In genomic region chr18:23981369-23981768, GRCh38 we compare ENCODE assay signal across 9 cellular contexts. TPM values are rescaled to one million over a fixed set of nuclear protein-coding genes. Genes with fewer than 3 reads are reported as not detected.
DNase-seq lines count a peak whose midpoint lies in the region; ATAC-seq and TF ChIP-seq lines count a peak whose summit lies in the region.
"Had no signal": no experiment of that assay in that cellular context is flagged by ENCODE, and none has a peak within 500 bp of the region (broad histone marks: within the 10 kb centered on the region; RNA-seq: fewer than 3 reads in every experiment).

No MANE protein-coding gene starts in this region.

- H3K4me3 Mint-ChIP-seq in CD4-positive, CD25-positive, alpha-beta regulatory T cell, result peak overlapping the region in 3 of 4 donors; percentile 8 to 35 (median 15)

- no peaks in the 10 kb centered on the region for H3K27me3 Mint-ChIP-seq in CD4-positive, CD25-positive, alpha-beta regulatory T cell

- H3K36me3 ChIP-seq in CD4-positive, CD25-positive, alpha-beta regulatory T cell (ENCODE audit: control insufficient read depth, insufficient read depth, low read length), result no peaks in the 10 kb centered on the region
- H3K36me3 ChIP-seq in adipocyte (ENCODE audit: control insufficient read depth, insufficient read depth, low read length, severe bottlenecking), result no peaks in the 10 kb centered on the region
- no peaks in the 10 kb centered on the region for H3K36me3 ChIP-seq in gastrocnemius medialis

- TF ChIP-seq POLR2A in gastrocnemius medialis (IDR thresholded peaks at IDR 0.05), result no peak

- peak overlapping the region; percentile 61 for H3K4me3 ChIP-seq in CD4-positive, CD25-positive, alpha-beta regulatory T cell (ENCODE audit: low read depth, low read length)
- peak overlapping the region; percentile 59 for H3K4me3 ChIP-seq in adipocyte (ENCODE audit: low read length)
- no peak overlapping the region for H3K4me3 ChIP-seq in gastrocnemius medialis

- no peak for DNase-seq in CD4-positive, CD25-positive, alpha-beta regulatory T cell
- DNase-seq in adipocyte (ENCODE audit: low read depth), result no peak
- DNase-seq in HK-2 (ENCODE audit: unreplicated experiment), result no peak
- DNase-seq in gastrocnemius medialis, result no peak
- DNase-seq in SIG-M5 treated with dmso at 0.1 percent for 504 hours (lab: John Stamatoyannopoulos, UW; ENCODE audit: unreplicated experiment), result no peak
- no peak for DNase-seq in GOT3 (lab: John Stamatoyannopoulos, UW)
- DNase-seq: activated CD4-positive, alpha-beta T cell treated with anti-CD3 and anti-CD28 coated beads, Interleukin-2, amount 50 U/mL, for 4 hours had no signal

- H3K36me3 Mint-ChIP-seq in CD4-positive, CD25-positive, alpha-beta regulatory T cell, result peaks cover 11% of the 10 kb centered on the region

- H3K27ac ChIP-seq in CD4-positive, CD25-positive, alpha-beta regulatory T cell (ENCODE audit: insufficient read depth, low read length, poor library complexity, severe bottlenecking), result no peak overlapping the region
- no peak overlapping the region for H3K27ac ChIP-seq in gastrocnemius medialis

- no peak overlapping the region for H3K9ac ChIP-seq in adipocyte (ENCODE audit: low read length)

- in situ Hi-C loops in gastrocnemius medialis (cut with MboI; ENCODE audit: low sequenced_read_pairs in 4 of 4), result no loop called here

- peak overlapping the region in 2 of 3 donors; percentile 90 to 91 for H3K27ac Mint-ChIP-seq in CD4-positive, CD25-positive, alpha-beta regulatory T cell

- peaks cover 26 to 58% (median 40%) of the 10 kb centered on the region in 4 donors for H3K4me1 Mint-ChIP-seq in CD4-positive, CD25-positive, alpha-beta regulatory T cell

- H3K4me1 ChIP-seq in CD4-positive, CD25-positive, alpha-beta regulatory T cell (ENCODE audit: control insufficient read depth, insufficient read depth, low read length, poor library complexity, severe bottlenecking), result peaks cover 27% of the 10 kb centered on the region
- peaks cover 26% of the 10 kb centered on the region for H3K4me1 ChIP-seq in adipocyte (ENCODE audit: control insufficient read depth, insufficient read depth, low read length)
- H3K4me1 ChIP-seq in gastrocnemius medialis, result no peaks in the 10 kb centered on the region

- H3K9me3 Mint-ChIP-seq in CD4-positive, CD25-positive, alpha-beta regulatory T cell, result peaks cover 0 to 4% (median 0%) of the 10 kb centered on the region in 7 donors

- H3K9me3 ChIP-seq in CD4-positive, CD25-positive, alpha-beta regulatory T cell (ENCODE audit: control insufficient read depth in 2 of 2, low read length in 2 of 2), result no peaks in the 10 kb centered on the region
- no peaks in the 10 kb centered on the region for H3K9me3 ChIP-seq in adipocyte (ENCODE audit: control insufficient read depth, low read length)
- no peaks in the 10 kb centered on the region for H3K9me3 ChIP-seq in gastrocnemius medialis

- ATAC-seq in CD4-positive, CD25-positive, alpha-beta regulatory T cell (ENCODE audit: low read depth in 2 of 2), result peak; percentile 53 to 61
- ATAC-seq in GM19395 (IDR thresholded peaks at IDR 0.05; ENCODE audit: unreplicated experiment) (peak; percentile 90), HG03066 (IDR thresholded peaks at IDR 0.05; ENCODE audit: low read depth, unreplicated experiment) (peak; percentile 89), gastrocnemius medialis (no peak)

- no peak for TF ChIP-seq CTCF in gastrocnemius medialis (IDR thresholded peaks at IDR 0.05 in 4 of 5, conservative IDR thresholded peaks at IDR 0.05 in 1 of 5)

- no peaks in the 10 kb centered on the region for H3K27me3 ChIP-seq in CD4-positive, CD25-positive, alpha-beta regulatory T cell (ENCODE audit: control insufficient read depth, insufficient read depth, low read length)
- no peaks in the 10 kb centered on the region for H3K27me3 ChIP-seq in adipocyte (replicated peaks; ENCODE audit: control insufficient read depth, insufficient read depth, low read length)
- H3K27me3 ChIP-seq in gastrocnemius medialis, result no peaks in the 10 kb centered on the region

- intact Hi-C loops in gastrocnemius medialis (cut with DNase I; ENCODE audit: low total_unique reads), result no loop called here

RNA-seq across cellular contexts. Expression of gene TTC39C, which starts 33.2 kb away (rescaled TPM):
- total RNA-seq in CD4-positive, CD25-positive, alpha-beta regulatory T cell, result 274 TPM
- 100 to 1,000 TPM; 109 to 206 (median 167) TPM for polyA plus RNA-seq in CD4-positive, CD25-positive, alpha-beta regulatory T cell
- 1 to 10 TPM in 3 of 4 donors, under 1 TPM in 1; 0.71 to 1.8 (median 1.5) TPM for total RNA-seq in gastrocnemius medialis

Comparison
In these comparisons a context has a peak if more than half of its experiments do, and no peak if none do; other contexts are left out.
1. ATAC-seq: peak in CD4-positive, CD25-positive, alpha-beta regulatory T cell (2 of 2), GM19395 (single experiment) and HG03066 (single experiment); none in gastrocnemius medialis (0 of 2).
2. H3K4me3 ChIP-seq: peak in CD4-positive, CD25-positive, alpha-beta regulatory T cell (single experiment) and adipocyte (single experiment); none in gastrocnemius medialis (0 of 4).
3. RNA of gene TTC39C, which starts 33.2 kb away (total RNA-seq): 274 TPM in CD4-positive, CD25-positive, alpha-beta regulatory T cell (single experiment); 0.71 to 1.8 TPM in gastrocnemius medialis; every median in the first group is over 10 times any median in the second.